In genomic region chr6:3211681-3212080, GRCh38 we compare ENCODE assay signal across 15 cellular contexts. TPM values are rescaled to one million over a fixed set of nuclear protein-coding genes. Genes with fewer than 3 reads are reported as not detected.
DNase-seq lines count a peak whose midpoint lies in the region; TF ChIP-seq lines count a peak whose summit lies in the region.
"Had no signal": no experiment of that assay in that cellular context is flagged by ENCODE, and none has a peak within 500 bp of the region (broad histone marks: within the 10 kb centered on the region; RNA-seq: fewer than 3 reads in every experiment).

No MANE protein-coding gene starts in this region.

- H3K36me3 Mint-ChIP-seq in activated CD4-positive, alpha-beta memory T cell treated with anti-CD3 and anti-CD28 coated beads for 36 hours: no peaks in the 10 kb centered on the region
- H3K36me3 Mint-ChIP-seq: activated naive CD8-positive, alpha-beta T cell treated with anti-CD3 and anti-CD28 coated beads for 36 hours; CD14-positive monocyte had no signal

- DNase-seq in C1 segment of cervical spinal cord (lab: John Stamatoyannopoulos, UW) (peak in 12 of 14 donors; percentile 17 to 88 (median 72)), T1000 (lab: John Stamatoyannopoulos, UW) (peak; percentile 34), foreskin melanocyte (peak; percentile 81), DMS 273 treated with DMSO at 0.1 percent for 48 hours (lab: John Stamatoyannopoulos, UW) (no peak), AML-193 (lab: John Stamatoyannopoulos, UW) (no peak), colonic mucosa (no peak)
- DNase-seq in activated CD4-positive, alpha-beta memory T cell treated with anti-CD3 and anti-CD28 coated beads for 36 hours: no peak
- DNase-seq: activated naive CD8-positive, alpha-beta T cell treated with anti-CD3 and anti-CD28 coated beads for 36 hours; heart left ventricle; NCI-H146; NCI-H510A treated with DMSO at 0.1 percent for 48 hours; stimulated activated CD4-positive, alpha-beta T cell treated with anti-CD3 and anti-CD28 coated beads, Interleukin-1b, Interleukin-23, amount 100 ng/mL, for 48 hours; stimulated activated naive CD4-positive, alpha-beta T cell had no signal

- H3K9me3 ChIP-seq in colonic mucosa: no peaks in the 10 kb centered on the region
- H3K9me3 ChIP-seq: heart left ventricle had no signal

- peaks cover 25% of the 10 kb centered on the region for H3K4me1 Mint-ChIP-seq in activated CD4-positive, alpha-beta memory T cell treated with anti-CD3 and anti-CD28 coated beads for 36 hours (ENCODE audit: low read depth)

- no peak overlapping the region for H3K4me3 Mint-ChIP-seq in activated CD4-positive, alpha-beta memory T cell treated with anti-CD3 and anti-CD28 coated beads for 36 hours
- H3K4me3 Mint-ChIP-seq: activated naive CD8-positive, alpha-beta T cell treated with anti-CD3 and anti-CD28 coated beads for 36 hours; CD14-positive monocyte had no signal

- no peak overlapping the region for H3K27ac Mint-ChIP-seq in activated CD4-positive, alpha-beta memory T cell treated with anti-CD3 and anti-CD28 coated beads for 36 hours
- H3K27ac Mint-ChIP-seq: activated naive CD8-positive, alpha-beta T cell treated with anti-CD3 and anti-CD28 coated beads for 36 hours had no signal

- no peaks in the 10 kb centered on the region for H3K9me3 Mint-ChIP-seq in activated CD4-positive, alpha-beta memory T cell treated with anti-CD3 and anti-CD28 coated beads for 36 hours
- H3K9me3 Mint-ChIP-seq: activated naive CD8-positive, alpha-beta T cell treated with anti-CD3 and anti-CD28 coated beads for 36 hours; CD14-positive monocyte had no signal

- no peak for TF ChIP-seq CTCF in colonic mucosa (IDR thresholded peaks at IDR 0.05)

- H3K36me3 ChIP-seq in rectal smooth muscle tissue (ENCODE audit: control insufficient read depth, insufficient read depth, low read length) (no peaks in the 10 kb centered on the region), colonic mucosa (no peaks in the 10 kb centered on the region)
- H3K36me3 ChIP-seq: heart left ventricle had no signal

- peak overlapping the region; percentile 65 for H3K27ac ChIP-seq in rectal smooth muscle tissue (ENCODE audit: low read depth, low read length)
- no peak overlapping the region for H3K27ac ChIP-seq in colonic mucosa

- POLR2A ChIA-PET in activated CD4-positive, alpha-beta memory T cell treated with anti-CD3 and anti-CD28 coated beads for 36 hours (lab: Charles Lee): no interaction called here

- intact Hi-C loops in activated CD4-positive, alpha-beta memory T cell treated with anti-CD3 and anti-CD28 coated beads for 36 hours (cut with micrococcal nuclease): no loop called here
- intact Hi-C loops in colonic mucosa (cut with DNase I): no loop called here

- H3K4me1 ChIP-seq in rectal smooth muscle tissue (ENCODE audit: control insufficient read depth, insufficient read depth, low read length): peaks cover 2% of the 10 kb centered on the region
- H3K4me1 ChIP-seq in colonic mucosa: no peaks in the 10 kb centered on the region

- no peak overlapping the region for H3K4me3 ChIP-seq in rectal smooth muscle tissue (ENCODE audit: low read length)
- no peak overlapping the region for H3K4me3 ChIP-seq in colonic mucosa
- H3K4me3 ChIP-seq: heart left ventricle had no signal

- peaks cover 17% of the 10 kb centered on the region for H3K27me3 Mint-ChIP-seq in activated CD4-positive, alpha-beta memory T cell treated with anti-CD3 and anti-CD28 coated beads for 36 hours

- H3K27me3 ChIP-seq in rectal smooth muscle tissue (ENCODE audit: control insufficient read depth, insufficient read depth, low read length) (no peaks in the 10 kb centered on the region), colonic mucosa (no peaks in the 10 kb centered on the region)

- CTCF ChIA-PET in activated CD4-positive, alpha-beta memory T cell treated with anti-CD3 and anti-CD28 coated beads for 36 hours (lab: Charles Lee): interaction anchor here (0.6 to 1.4 kb wide), 4 partner anchors 17 to 86 kb away, joined by 3 to 4 read pairs (median 3); no protein-coding TSS in a partner anchor

- H3K9ac ChIP-seq in rectal smooth muscle tissue (ENCODE audit: low read length): no peak overlapping the region
- H3K9ac ChIP-seq in colonic mucosa (ENCODE audit: low read depth in 2 of 2, low read length in 2 of 2): no peak overlapping the region

RNA-seq across cellular contexts. Expression of gene TUBB2B, which starts 15.8 kb away (rescaled TPM):
- total RNA-seq in activated CD4-positive, alpha-beta memory T cell treated with anti-CD3 and anti-CD28 coated beads for 36 hours: under 1 TPM in 1 of 2 experiments, not detected in 1; 0.29 TPM
- total RNA-seq in colonic mucosa: 1 to 10 TPM; 2.3 to 5.8 TPM

RNA-seq across cellular contexts. Expression of gene PSMG4, which starts 47.1 kb away (rescaled TPM):
- 10 to 100 TPM; 24.2 to 25.2 TPM for total RNA-seq in activated CD4-positive, alpha-beta memory T cell treated with anti-CD3 and anti-CD28 coated beads for 36 hours
- total RNA-seq in colonic mucosa: 10 to 100 TPM; 10.0 to 21.6 TPM

RNA-seq across cellular contexts. Expression of gene TUBB2A, which starts 54.3 kb away (rescaled TPM):
- 1 to 10 TPM; 4.2 to 4.6 TPM for total RNA-seq in activated CD4-positive, alpha-beta memory T cell treated with anti-CD3 and anti-CD28 coated beads for 36 hours
- total RNA-seq in colonic mucosa: 10 to 100 TPM; 20.4 to 43.2 TPM

Comparison
In these comparisons a context has a peak if more than half of its experiments do, and no peak if none do; other contexts are left out.
1. DNase-seq: peak in C1 segment of cervical spinal cord (12 of 14), T1000 (single experiment) and foreskin melanocyte (single experiment); none in activated CD4-positive, alpha-beta memory T cell treated with anti-CD3 and anti-CD28 coated beads for 36 hours (single experiment), DMS 273 treated with DMSO at 0.1 percent for 48 hours (single experiment), AML-193 (0 of 2) and colonic mucosa (single experiment).